In the genomic region with DNA sequence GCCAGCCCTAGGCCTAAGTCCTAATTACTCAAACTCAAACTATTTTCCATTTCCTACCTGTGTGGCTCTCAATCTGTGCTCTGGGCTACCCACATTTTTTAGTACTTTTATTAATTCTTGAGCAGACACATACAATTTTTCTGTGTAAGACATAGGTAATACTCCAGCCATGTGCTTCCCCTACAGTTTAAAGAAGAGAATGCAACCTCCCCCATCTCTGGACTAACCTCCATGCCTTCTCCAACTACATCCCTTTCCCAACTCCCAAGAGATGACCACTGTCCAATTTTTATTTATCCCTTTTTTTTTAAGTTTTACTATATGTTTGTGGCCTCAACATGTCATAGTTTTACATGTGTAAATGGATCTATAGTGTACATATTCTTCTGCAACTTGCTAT, we compare ENCODE assay signal across 8 cellular contexts. TPM values are rescaled to one million over a fixed set of nuclear protein-coding genes. Genes with fewer than 3 reads are reported as not detected.
A peak's percentile ranks its signal among the peaks of the same experiment; 100 is the strongest.
DNase-seq lines count a peak whose midpoint lies in the region; TF ChIP-seq lines count a peak whose summit lies in the region.

No MANE protein-coding gene starts in this region.

- peaks cover 52% of the 10 kb centered on the region for H3K36me3 Mint-ChIP-seq in activated CD4-positive, alpha-beta T cell treated with anti-CD3 and anti-CD28 coated beads, Interleukin-2, amount 10 ng/mL, durations not matched to agents 24 days and 14 days (ENCODE audit: low read depth)

- H3K27ac ChIP-seq in left ventricle myocardium inferior (replicated peaks), result no peak overlapping the region
- H3K27ac ChIP-seq in right atrium auricular region, result no peak overlapping the region

- no peak overlapping the region for H3K27ac Mint-ChIP-seq in activated CD4-positive, alpha-beta T cell treated with anti-CD3 and anti-CD28 coated beads, Interleukin-2, amount 10 ng/mL, durations not matched to agents 24 days and 14 days

- TF ChIP-seq CTCF in left ventricle myocardium inferior (IDR thresholded peaks at IDR 0.05; ENCODE audit: borderline replicate concordance), result peak; percentile 23
- peak in 1 of 2 donors; percentile 33 for TF ChIP-seq CTCF in right atrium auricular region (IDR thresholded peaks at IDR 0.05)
- peak; percentile 46 for TF ChIP-seq CTCF in fibroblast of mammary gland (conservative IDR thresholded peaks at IDR 0.05; ENCODE audit: control insufficient read depth, insufficient read depth, low read depth, low read length)

- H3K4me3 Mint-ChIP-seq in activated CD4-positive, alpha-beta T cell treated with anti-CD3 and anti-CD28 coated beads, Interleukin-2, amount 10 ng/mL, durations not matched to agents 24 days and 14 days, result no peak overlapping the region

- H3K4me1 Mint-ChIP-seq in activated CD4-positive, alpha-beta T cell treated with anti-CD3 and anti-CD28 coated beads, Interleukin-2, amount 10 ng/mL, durations not matched to agents 24 days and 14 days, result peaks cover 36% of the 10 kb centered on the region

- H3K27me3 Mint-ChIP-seq in activated CD4-positive, alpha-beta T cell treated with anti-CD3 and anti-CD28 coated beads, Interleukin-2, amount 10 ng/mL, durations not matched to agents 24 days and 14 days, result no peaks in the 10 kb centered on the region

- H3K9me3 ChIP-seq in left ventricle myocardium inferior (replicated peaks), result no peaks in the 10 kb centered on the region
- no peaks in the 10 kb centered on the region for H3K9me3 ChIP-seq in right atrium auricular region

- H3K4me3 ChIP-seq in left ventricle myocardium inferior (no peak overlapping the region), right atrium auricular region (no peak overlapping the region), fibroblast of mammary gland (ENCODE audit: control insufficient read depth, low read depth, low read length) (no peak overlapping the region)

- no peaks in the 10 kb centered on the region for H3K9me3 Mint-ChIP-seq in activated CD4-positive, alpha-beta T cell treated with anti-CD3 and anti-CD28 coated beads, Interleukin-2, amount 10 ng/mL, durations not matched to agents 24 days and 14 days

- DNase-seq in left ventricle myocardium inferior, result no peak
- no peak for DNase-seq in right atrium auricular region (ENCODE audit: low spot score)
- peak; percentile 19 for DNase-seq in RPMI8226
- peak; percentile 46 for DNase-seq in fibroblast of mammary gland (ENCODE audit: low read depth)
- DNase-seq in cerebellar nuclear complex (lab: John Stamatoyannopoulos, UW), result no peak
- DNase-seq in NCI-H526 treated with DMSO at 0.1 percent for 48 hours (lab: John Stamatoyannopoulos, UW), result no peak
- no peak for DNase-seq in stimulated activated naive CD4-positive, alpha-beta T cell treated with Interleukin-2 at 50 U/mL for 16 hours (lab: John Stamatoyannopoulos, UW)
- DNase-seq in activated CD4-positive, alpha-beta T cell treated with anti-CD3 and anti-CD28 coated beads, Interleukin-2, amount 10 ng/mL, durations not matched to agents 24 days and 14 days, result no peak

- intact Hi-C loops in left ventricle myocardium inferior (cut with micrococcal nuclease), result no loop called here
- intact Hi-C loops in activated CD4-positive, alpha-beta T cell treated with anti-CD3 and anti-CD28 coated beads, Interleukin-2, amount 10 ng/mL, durations not matched to agents 24 days and 14 days (cut with micrococcal nuclease), result no loop called here

- peaks cover 30% of the 10 kb centered on the region for H3K36me3 ChIP-seq in left ventricle myocardium inferior
- peaks cover 21% of the 10 kb centered on the region for H3K36me3 ChIP-seq in right atrium auricular region

- H3K4me1 ChIP-seq in left ventricle myocardium inferior (peaks cover 11% of the 10 kb centered on the region), right atrium auricular region (peaks cover 0 to 9% of the 10 kb centered on the region in 2 donors)

- no peaks in the 10 kb centered on the region for H3K27me3 ChIP-seq in left ventricle myocardium inferior (ENCODE audit: low read depth)
- H3K27me3 ChIP-seq in right atrium auricular region, result no peaks in the 10 kb centered on the region

RNA-seq across cellular contexts. Expression of a gene that starts 5.8 kb away (rescaled TPM):
- 29.7 TPM for total RNA-seq in left ventricle myocardium inferior
- 10 to 100 TPM; 36.1 to 52.5 TPM for total RNA-seq in right atrium auricular region
- total RNA-seq in activated CD4-positive, alpha-beta T cell treated with anti-CD3 and anti-CD28 coated beads, Interleukin-2, amount 10 ng/mL, durations not matched to agents 24 days and 14 days, result 81.6 and 83.4 TPM in 2 replicates

RNA-seq across cellular contexts. Expression of a gene that starts 43.9 kb away (rescaled TPM):
- total RNA-seq in left ventricle myocardium inferior (not detected), right atrium auricular region (not detected)
- total RNA-seq in activated CD4-positive, alpha-beta T cell treated with anti-CD3 and anti-CD28 coated beads, Interleukin-2, amount 10 ng/mL, durations not matched to agents 24 days and 14 days, result 0.07 TPM in 1 of 2 replicates, not detected in the other

RNA-seq across cellular contexts. Expression of a gene that starts 52.8 kb away (rescaled TPM):
- total RNA-seq in left ventricle myocardium inferior (8.3 TPM), right atrium auricular region (1 to 10 TPM; 7.3 to 8.8 TPM)
- total RNA-seq in activated CD4-positive, alpha-beta T cell treated with anti-CD3 and anti-CD28 coated beads, Interleukin-2, amount 10 ng/mL, durations not matched to agents 24 days and 14 days, result 31.9 and 32.1 TPM in 2 replicates

Comparison
In these comparisons a context has a peak if more than half of its experiments do, and no peak if none do; other contexts are left out.
1. DNase-seq: peak in RPMI8226 (single experiment) and fibroblast of mammary gland (single experiment); none in left ventricle myocardium inferior (single experiment), right atrium auricular region (single experiment), cerebellar nuclear complex (0 of 2), NCI-H526 treated with DMSO at 0.1 percent for 48 hours (single experiment), stimulated activated naive CD4-positive, alpha-beta T cell treated with Interleukin-2 at 50 U/mL for 16 hours (single experiment) and activated CD4-positive, alpha-beta T cell treated with anti-CD3 and anti-CD28 coated beads, Interleukin-2, amount 10 ng/mL, durations not matched to agents 24 days and 14 days (single experiment).